13 cellular contexts compared by ENCODE assay signal in the genomic region with DNA sequence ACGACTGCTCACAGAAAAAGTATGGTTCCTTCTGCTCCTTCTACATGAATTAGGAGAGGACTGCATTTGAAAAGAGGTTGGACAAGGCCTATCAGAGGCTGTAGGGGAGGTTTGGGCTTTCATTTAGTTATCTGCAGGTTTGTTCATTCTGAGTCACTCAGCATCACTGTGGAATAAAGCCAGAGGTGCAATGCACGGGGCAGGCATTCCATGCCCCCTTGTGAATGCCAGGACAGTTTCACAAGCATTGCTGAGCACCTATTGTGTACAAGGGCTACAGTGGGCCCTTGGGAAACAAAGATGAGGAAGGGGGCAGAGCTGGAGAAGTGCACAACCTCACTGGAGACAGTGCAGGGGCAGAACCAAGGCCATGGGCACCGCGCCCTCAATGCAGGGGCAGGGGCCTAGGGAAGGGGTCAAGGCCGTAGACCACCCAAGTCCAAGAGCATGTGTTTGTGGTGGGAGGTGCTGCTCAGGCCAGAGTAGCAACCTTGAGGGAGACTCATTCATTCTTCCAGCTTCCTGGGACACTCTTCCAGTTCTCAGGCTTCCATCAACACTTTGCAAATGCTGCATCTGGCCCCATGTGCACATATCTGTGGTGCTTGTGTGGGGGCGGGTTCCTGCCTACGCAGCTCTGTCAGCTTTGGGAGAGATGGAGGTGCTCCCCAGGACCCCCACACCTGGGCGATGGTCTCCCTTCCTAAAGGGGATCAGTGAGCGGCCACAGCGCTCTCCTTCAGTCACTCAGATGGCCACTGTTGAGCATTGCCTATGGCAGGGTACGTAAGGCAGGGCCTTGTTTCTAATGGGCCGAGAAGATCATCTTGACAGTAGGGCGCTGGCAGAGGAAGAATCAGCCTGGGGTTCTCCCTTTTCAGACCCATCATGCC.
A peak's percentile ranks its signal among the peaks of the same experiment; 100 is the strongest.
DNase-seq lines count a peak whose midpoint lies in the region; ATAC-seq and TF ChIP-seq lines count a peak whose summit lies in the region.
"Had no signal": no experiment of that assay in that cellular context is flagged by ENCODE, and none has a peak within 500 bp of the region (broad histone marks: within the 10 kb centered on the region; RNA-seq: fewer than 3 reads in every experiment).

No MANE protein-coding gene starts in this region.

- CTCF ChIA-PET in mammary epithelial cell (lab: Charles Lee; ENCODE audit: low non-redundant PET), result no interaction called here

- DNase-seq in AG08396 (ENCODE audit: low spot score) (peak; percentile 55), NCI-H226 (peak; percentile 91), mammary epithelial cell (peak; percentile 54), kidney glomerular epithelial cell (lab: John Stamatoyannopoulos, UW) (peak; percentile 32), retina (no peak), NCI-H510A (lab: John Stamatoyannopoulos, UW) (no peak), upper lobe of left lung (no peak)
- no peak for DNase-seq in activated T-cell treated with anti-CD3 and anti-CD28 coated beads, Interleukin-2, amount 50 U/mL, for 1 hour
- DNase-seq: BE2C, DMS 273 treated with DMSO at 0.1 percent for 48 hours, erythroblast, NCI-H2107, testis had no signal

- H3K36me3 ChIP-seq in mammary epithelial cell (ENCODE audit: insufficient read depth, low read length) (no peaks in the 10 kb centered on the region), upper lobe of left lung (no peaks in the 10 kb centered on the region)
- H3K36me3 ChIP-seq: BE2C had no signal

- H2AFZ ChIP-seq in mammary epithelial cell (ENCODE audit: low read depth, low read length), result no peak overlapping the region

- ATAC-seq in upper lobe of left lung (ENCODE audit: low FRiP score in 2 of 2), result no peak

- in situ Hi-C loops in mammary epithelial cell (cut with MboI; ENCODE audit: low sequenced_read_pairs in 2 of 2), result no loop called here

- H3K4me2 ChIP-seq in mammary epithelial cell (ENCODE audit: insufficient read depth, low read depth, low read length), result peak overlapping the region; percentile 5

- no peak overlapping the region for H3K4me3 ChIP-seq in mammary epithelial cell (replicated peaks in 1 of 3; ENCODE audit: insufficient read depth in 1 of 3, low read depth in 2 of 3, low read length in 3 of 3)
- H3K4me3 ChIP-seq in upper lobe of left lung, result no peak overlapping the region
- H3K4me3 ChIP-seq: testis had no signal

- no peak for TF ChIP-seq CTCF in mammary epithelial cell (conservative IDR thresholded peaks at IDR 0.05 in 1 of 2, IDR thresholded peaks at IDR 0.05 in 1 of 2; ENCODE audit: extremely low read depth in 1 of 2, insufficient read depth in 1 of 2, low read depth in 1 of 2, low read length in 2 of 2)
- no peak for TF ChIP-seq CTCF in upper lobe of left lung (IDR thresholded peaks at IDR 0.05)

- no peak for TF ChIP-seq EP300 in upper lobe of left lung (IDR thresholded peaks at IDR 0.05)

- no peak overlapping the region for H3K9ac ChIP-seq in mammary epithelial cell (ENCODE audit: insufficient read depth, low read length)

- TF ChIP-seq POLR2A in upper lobe of left lung (IDR thresholded peaks at IDR 0.05), result no peak

- H4K20me1 ChIP-seq in mammary epithelial cell (ENCODE audit: insufficient read depth, low read length), result no peaks in the 10 kb centered on the region

- H3K79me2 ChIP-seq in mammary epithelial cell (ENCODE audit: insufficient read depth, low read length), result no peaks in the 10 kb centered on the region

- no peak overlapping the region for H3K27ac ChIP-seq in mammary epithelial cell (ENCODE audit: insufficient read depth, low read depth, low read length)
- no peak overlapping the region for H3K27ac ChIP-seq in upper lobe of left lung
- H3K27ac ChIP-seq: testis had no signal

- intact Hi-C loops in mammary epithelial cell (cut with micrococcal nuclease), result no loop called here

- 87% methylated on average over 9 of the region's 13 CpGs for WGBS in mammary epithelial cell (ENCODE audit: low coverage, missing lambda C conversion rate)
- WGBS in upper lobe of left lung, 2 donors, result 84 to 88% methylated on average over 10 to 13 of the region's 13 CpGs

- H3K9me3 ChIP-seq in mammary epithelial cell (replicated peaks; ENCODE audit: insufficient read depth, low read length) (no peaks in the 10 kb centered on the region), upper lobe of left lung (no peaks in the 10 kb centered on the region)
- H3K9me3 ChIP-seq: BE2C, testis had no signal

- H3K4me1 ChIP-seq in mammary epithelial cell (ENCODE audit: insufficient read depth, low read length) (peaks cover 18% of the 10 kb centered on the region), upper lobe of left lung (no peaks in the 10 kb centered on the region)
- H3K4me1 ChIP-seq: BE2C, testis had no signal

- H3K27me3 ChIP-seq in mammary epithelial cell (ENCODE audit: insufficient read depth, low read length) (no peaks in the 10 kb centered on the region), upper lobe of left lung (no peaks in the 10 kb centered on the region)
- H3K27me3 ChIP-seq: BE2C, testis had no signal

- no TSS peak for BruUV-seq in mammary epithelial cell (replicated peaks; lab: Mats Ljungman, UMichigan)

- dilution Hi-C loops in mammary epithelial cell (cut with HindIII; ENCODE audit: low sequenced_read_pairs), result no loop called here

Comparison
In these comparisons a context has a peak if more than half of its experiments do, and no peak if none do; other contexts are left out.
1. DNase-seq: peak in AG08396 (single experiment), NCI-H226 (single experiment), mammary epithelial cell (single experiment) and kidney glomerular epithelial cell (single experiment); none in retina (single experiment), activated T-cell treated with anti-CD3 and anti-CD28 coated beads, Interleukin-2, amount 50 U/mL, for 1 hour (single experiment), NCI-H510A (single experiment) and upper lobe of left lung (0 of 2).